In the genomic region with DNA sequence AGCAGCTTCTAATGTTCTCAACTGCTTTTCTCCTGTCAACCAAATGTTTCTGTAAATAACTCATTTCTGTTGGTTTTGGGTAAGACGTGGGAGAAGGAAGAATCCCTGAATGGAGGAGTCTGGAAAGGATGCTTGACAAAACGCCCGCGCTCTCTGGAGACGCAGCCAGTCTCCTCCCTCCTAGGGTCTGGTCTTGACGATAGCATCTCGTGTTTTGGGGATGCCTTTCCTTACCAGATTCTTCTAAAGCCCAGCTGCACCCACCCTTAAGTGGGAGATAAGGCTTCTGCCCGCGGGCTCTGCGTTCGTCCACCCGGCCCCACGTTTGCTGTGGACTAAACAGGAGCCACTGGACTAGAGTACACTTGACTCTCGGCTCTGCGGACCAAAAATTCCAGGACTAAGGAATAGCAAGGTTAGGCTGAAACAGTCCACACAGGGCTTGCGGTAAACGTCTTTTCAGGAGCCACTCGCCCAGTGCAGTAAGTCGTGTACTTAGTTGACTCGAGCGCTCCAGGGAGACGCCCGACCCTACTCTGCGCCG, we compare ENCODE assay signal across 1 cellular context.
TF ChIP-seq lines count a peak whose summit lies in the region.

No MANE protein-coding gene starts in this region.

TF ChIP-seq in SK-N-SH, 30 proteins besides CTCF, POLR2A, EP300 and RAD21 (continued from another document):
- TF ChIP-seq, protein P1, sequence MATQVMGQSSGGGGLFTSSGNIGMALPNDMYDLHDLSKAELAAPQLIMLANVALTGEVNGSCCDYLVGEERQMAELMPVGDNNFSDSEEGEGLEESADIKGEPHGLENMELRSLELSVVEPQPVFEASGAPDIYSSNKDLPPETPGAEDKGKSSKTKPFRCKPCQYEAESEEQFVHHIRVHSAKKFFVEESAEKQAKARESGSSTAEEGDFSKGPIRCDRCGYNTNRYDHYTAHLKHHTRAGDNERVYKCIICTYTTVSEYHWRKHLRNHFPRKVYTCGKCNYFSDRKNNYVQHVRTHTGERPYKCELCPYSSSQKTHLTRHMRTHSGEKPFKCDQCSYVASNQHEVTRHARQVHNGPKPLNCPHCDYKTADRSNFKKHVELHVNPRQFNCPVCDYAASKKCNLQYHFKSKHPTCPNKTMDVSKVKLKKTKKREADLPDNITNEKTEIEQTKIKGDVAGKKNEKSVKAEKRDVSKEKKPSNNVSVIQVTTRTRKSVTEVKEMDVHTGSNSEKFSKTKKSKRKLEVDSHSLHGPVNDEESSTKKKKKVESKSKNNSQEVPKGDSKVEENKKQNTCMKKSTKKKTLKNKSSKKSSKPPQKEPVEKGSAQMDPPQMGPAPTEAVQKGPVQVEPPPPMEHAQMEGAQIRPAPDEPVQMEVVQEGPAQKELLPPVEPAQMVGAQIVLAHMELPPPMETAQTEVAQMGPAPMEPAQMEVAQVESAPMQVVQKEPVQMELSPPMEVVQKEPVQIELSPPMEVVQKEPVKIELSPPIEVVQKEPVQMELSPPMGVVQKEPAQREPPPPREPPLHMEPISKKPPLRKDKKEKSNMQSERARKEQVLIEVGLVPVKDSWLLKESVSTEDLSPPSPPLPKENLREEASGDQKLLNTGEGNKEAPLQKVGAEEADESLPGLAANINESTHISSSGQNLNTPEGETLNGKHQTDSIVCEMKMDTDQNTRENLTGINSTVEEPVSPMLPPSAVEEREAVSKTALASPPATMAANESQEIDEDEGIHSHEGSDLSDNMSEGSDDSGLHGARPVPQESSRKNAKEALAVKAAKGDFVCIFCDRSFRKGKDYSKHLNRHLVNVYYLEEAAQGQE (IDR thresholded peaks at IDR 0.05; ENCODE audit: low read depth, low read length) = no peak
